ENCODE assay signal across 10 cellular contexts in the genomic region with DNA sequence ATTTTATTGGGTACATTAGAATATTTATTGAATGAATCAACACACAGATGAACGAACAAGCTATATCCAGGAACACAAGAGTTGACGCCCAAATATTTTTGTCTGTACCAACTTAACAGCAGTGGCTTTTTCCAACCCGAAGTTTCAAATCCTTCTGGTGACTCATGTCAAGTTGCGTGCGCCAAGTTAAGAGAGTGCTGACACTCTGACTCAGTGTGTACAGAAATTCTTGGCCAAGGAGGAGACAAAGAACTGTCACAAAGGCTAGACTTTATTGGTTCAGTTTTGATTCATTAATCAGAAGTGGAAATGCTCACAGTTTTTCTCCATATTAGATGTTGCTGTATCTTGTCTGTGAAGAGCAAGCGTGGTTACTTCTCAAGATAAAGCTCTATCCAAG. TPM values are rescaled to one million over a fixed set of nuclear protein-coding genes. Genes with fewer than 3 reads are reported as not detected.
DNase-seq lines count a peak whose midpoint lies in the region; ATAC-seq and TF ChIP-seq lines count a peak whose summit lies in the region.
"Had no signal": no experiment of that assay in that cellular context is flagged by ENCODE, and none has a peak within 500 bp of the region (broad histone marks: within the 10 kb centered on the region; RNA-seq: fewer than 3 reads in every experiment).

No MANE protein-coding gene starts in this region.

- H3K4me1 Mint-ChIP-seq in activated CD8-positive, alpha-beta T cell treated with anti-CD3 and anti-CD28 coated beads for 36 hours (ENCODE audit: low read depth), result peaks cover 5% of the 10 kb centered on the region
- no peaks in the 10 kb centered on the region for H3K4me1 Mint-ChIP-seq in activated CD8-positive, alpha-beta T cell treated with anti-CD3 and anti-CD28 coated beads, Interleukin-2, amount 10 ng/mL, durations not matched to agents 7 days and 5 days (ENCODE audit: low read depth)
- H3K4me1 Mint-ChIP-seq: B cell had no signal

- H3K4me3 ChIP-seq in astrocyte of the spinal cord (ENCODE audit: low read depth, low read length) (no peak overlapping the region), kidney epithelial cell (ENCODE audit: low read depth, low read length) (no peak overlapping the region), upper lobe of left lung (no peak overlapping the region)

- no peak for TF ChIP-seq POLR2A in upper lobe of left lung (IDR thresholded peaks at IDR 0.05)

- peak; percentile 74 for ATAC-seq in activated CD8-positive, alpha-beta T cell treated with anti-CD3 and anti-CD28 coated beads for 36 hours
- ATAC-seq in activated CD8-positive, alpha-beta T cell treated with anti-CD3 and anti-CD28 coated beads, Interleukin-2, amount 10 ng/mL, durations not matched to agents 7 days and 5 days, result no peak
- ATAC-seq in upper lobe of left lung (ENCODE audit: low FRiP score in 2 of 2) (peak; percentile 78 to 89), HG02973 (IDR thresholded peaks at IDR 0.05; ENCODE audit: unreplicated experiment) (no peak)

- H3K9me3 Mint-ChIP-seq in activated CD8-positive, alpha-beta T cell treated with anti-CD3 and anti-CD28 coated beads for 36 hours, result no peaks in the 10 kb centered on the region
- H3K9me3 Mint-ChIP-seq in activated CD8-positive, alpha-beta T cell treated with anti-CD3 and anti-CD28 coated beads, Interleukin-2, amount 10 ng/mL, durations not matched to agents 7 days and 5 days (ENCODE audit: insufficient read depth), result no peaks in the 10 kb centered on the region

- H3K4me1 ChIP-seq in upper lobe of left lung, result peaks cover 0 to 7% (median 7%) of the 10 kb centered on the region in 4 donors

- 42 to 54% methylated on average over 6 of the region's 6 CpGs for WGBS in upper lobe of left lung, 2 donors

- no peak overlapping the region for H3K4me3 Mint-ChIP-seq in activated CD8-positive, alpha-beta T cell treated with anti-CD3 and anti-CD28 coated beads for 36 hours
- no peak overlapping the region for H3K4me3 Mint-ChIP-seq in activated CD8-positive, alpha-beta T cell treated with anti-CD3 and anti-CD28 coated beads, Interleukin-2, amount 10 ng/mL, durations not matched to agents 7 days and 5 days
- H3K4me3 Mint-ChIP-seq: B cell had no signal

- intact Hi-C loops in activated CD8-positive, alpha-beta T cell treated with anti-CD3 and anti-CD28 coated beads for 36 hours (cut with micrococcal nuclease), result no loop called here

- no peak for TF ChIP-seq CTCF in activated CD8-positive, alpha-beta T cell treated with anti-CD3 and anti-CD28 coated beads for 36 hours (IDR thresholded peaks at IDR 0.05)
- TF ChIP-seq CTCF in astrocyte of the spinal cord (IDR thresholded peaks at IDR 0.05; ENCODE audit: low read depth, low read length) (no peak), kidney epithelial cell (IDR thresholded peaks at IDR 0.05; ENCODE audit: insufficient read depth, low read length, poor library complexity, severe bottlenecking) (no peak), upper lobe of left lung (IDR thresholded peaks at IDR 0.05) (no peak)

- in situ Hi-C loops in astrocyte of the spinal cord (cut with HindIII; ENCODE audit: low sequenced_read_pairs), result no loop called here

- no peak overlapping the region for H3K27ac ChIP-seq in upper lobe of left lung

- H3K27me3 ChIP-seq in kidney epithelial cell (ENCODE audit: control insufficient read depth, insufficient read depth, low read length) (no peaks in the 10 kb centered on the region), upper lobe of left lung (no peaks in the 10 kb centered on the region)

- H3K36me3 ChIP-seq in kidney epithelial cell (ENCODE audit: control insufficient read depth, insufficient read depth, low read length) (no peaks in the 10 kb centered on the region), upper lobe of left lung (no peaks in the 10 kb centered on the region)

- no peaks in the 10 kb centered on the region for H3K36me3 Mint-ChIP-seq in activated CD8-positive, alpha-beta T cell treated with anti-CD3 and anti-CD28 coated beads for 36 hours (ENCODE audit: low read depth)
- H3K36me3 Mint-ChIP-seq in activated CD8-positive, alpha-beta T cell treated with anti-CD3 and anti-CD28 coated beads, Interleukin-2, amount 10 ng/mL, durations not matched to agents 7 days and 5 days (ENCODE audit: low read depth), result no peaks in the 10 kb centered on the region

- no peaks in the 10 kb centered on the region for H3K9me3 ChIP-seq in upper lobe of left lung

- POLR2A ChIA-PET in activated CD8-positive, alpha-beta T cell treated with anti-CD3 and anti-CD28 coated beads for 36 hours (lab: Charles Lee), result no interaction called here
- POLR2A ChIA-PET in activated CD8-positive, alpha-beta T cell treated with anti-CD3 and anti-CD28 coated beads, Interleukin-2, amount 10 ng/mL, durations not matched to agents 7 days and 5 days (lab: Charles Lee), result no interaction called here

- no peak overlapping the region for H3K27ac Mint-ChIP-seq in activated CD8-positive, alpha-beta T cell treated with anti-CD3 and anti-CD28 coated beads for 36 hours
- H3K27ac Mint-ChIP-seq in activated CD8-positive, alpha-beta T cell treated with anti-CD3 and anti-CD28 coated beads, Interleukin-2, amount 10 ng/mL, durations not matched to agents 7 days and 5 days, result no peak overlapping the region
- H3K27ac Mint-ChIP-seq: B cell had no signal

- TF ChIP-seq EP300 in upper lobe of left lung (IDR thresholded peaks at IDR 0.05), result no peak

- CTCF ChIA-PET in activated CD8-positive, alpha-beta T cell treated with anti-CD3 and anti-CD28 coated beads for 36 hours (lab: Charles Lee), result interaction anchor here (1.1 to 1.4 kb wide), 2 partner anchors 12 to 16 kb away, joined by 4 read pairs; no protein-coding TSS in a partner anchor
- CTCF ChIA-PET in activated CD8-positive, alpha-beta T cell treated with anti-CD3 and anti-CD28 coated beads, Interleukin-2, amount 10 ng/mL, durations not matched to agents 7 days and 5 days (lab: Charles Lee), result no interaction called here

- peaks cover 3% of the 10 kb centered on the region for H3K27me3 Mint-ChIP-seq in activated CD8-positive, alpha-beta T cell treated with anti-CD3 and anti-CD28 coated beads for 36 hours
- H3K27me3 Mint-ChIP-seq in activated CD8-positive, alpha-beta T cell treated with anti-CD3 and anti-CD28 coated beads, Interleukin-2, amount 10 ng/mL, durations not matched to agents 7 days and 5 days (ENCODE audit: low read depth), result peaks cover 14% of the 10 kb centered on the region

- no peak for DNase-seq in activated CD8-positive, alpha-beta T cell treated with anti-CD3 and anti-CD28 coated beads for 36 hours
- no peak for DNase-seq in activated CD8-positive, alpha-beta T cell treated with anti-CD3 and anti-CD28 coated beads, Interleukin-2, amount 10 ng/mL, durations not matched to agents 7 days and 5 days
- peak; percentile 84 for DNase-seq in astrocyte of the spinal cord (ENCODE audit: low read depth, low spot score)
- peak; percentile 71 for DNase-seq in kidney epithelial cell (ENCODE audit: low read depth)
- peak in 1 of 2 donors; percentile 49 for DNase-seq in upper lobe of left lung
- no peak for DNase-seq in HuH-7 (ENCODE audit: low spot score)
- DNase-seq in GF-D8 (lab: John Stamatoyannopoulos, UW), result no peak
- DNase-seq: NCI-H1092 had no signal

RNA-seq across cellular contexts. Expression of gene TSC22D2, which starts 59.6 kb away (rescaled TPM):
- 10 to 100 TPM; 12.3 to 16.7 TPM for total RNA-seq in activated CD8-positive, alpha-beta T cell treated with anti-CD3 and anti-CD28 coated beads for 36 hours
- total RNA-seq in activated CD8-positive, alpha-beta T cell treated with anti-CD3 and anti-CD28 coated beads, Interleukin-2, amount 10 ng/mL, durations not matched to agents 7 days and 5 days, result 1 to 10 TPM; 8.6 to 8.9 TPM
- total RNA-seq in kidney epithelial cell (13.3 and 16.8 TPM in 2 replicates), upper lobe of left lung (10 to 100 TPM; 18.3 to 31.4 (median 25.5) TPM)

Comparison
In these comparisons a context has a peak if more than half of its experiments do, and no peak if none do; other contexts are left out.
1. ATAC-seq: peak in activated CD8-positive, alpha-beta T cell treated with anti-CD3 and anti-CD28 coated beads for 36 hours (single experiment) and upper lobe of left lung (2 of 2); none in activated CD8-positive, alpha-beta T cell treated with anti-CD3 and anti-CD28 coated beads, Interleukin-2, amount 10 ng/mL, durations not matched to agents 7 days and 5 days (single experiment) and HG02973 (single experiment).
2. DNase-seq: peak in astrocyte of the spinal cord (single experiment) and kidney epithelial cell (single experiment); none in activated CD8-positive, alpha-beta T cell treated with anti-CD3 and anti-CD28 coated beads for 36 hours (single experiment), activated CD8-positive, alpha-beta T cell treated with anti-CD3 and anti-CD28 coated beads, Interleukin-2, amount 10 ng/mL, durations not matched to agents 7 days and 5 days (single experiment), HuH-7 (single experiment) and GF-D8 (single experiment).